In genomic region chr17:75238020-75238580, GRCh38 we compare ENCODE assay signal across 1 cellular context.
TF ChIP-seq lines count a peak whose summit lies in the region.

No MANE protein-coding gene starts in this region.

TF ChIP-seq in HepG2, 621 proteins besides CTCF, POLR2A, EP300 and RAD21 (continues in another document):
- 0 out of 2 replicates have a peak, but pooled peaks have one; percentile 46 for TF ChIP-seq ZC3H4 (CRISPR knock-in tag; IDR thresholded peaks at IDR 0.05; ENCODE audit: borderline replicate concordance)
- TF ChIP-seq STAT5B (CRISPR knock-in tag; IDR thresholded peaks at IDR 0.05): no peak
- no peak for TF ChIP-seq THAP9 (CRISPR knock-in tag; IDR thresholded peaks at IDR 0.05; ENCODE audit: borderline replicate concordance)
- no peak for TF ChIP-seq ZNF772 (CRISPR knock-in tag; IDR thresholded peaks at IDR 0.05)
- no peak for TF ChIP-seq BCL6 (CRISPR knock-in tag; IDR thresholded peaks at IDR 0.05)
- no peak for TF ChIP-seq ZNF333 (CRISPR knock-in tag; IDR thresholded peaks at IDR 0.05; ENCODE audit: borderline replicate concordance)
- TF ChIP-seq, protein P1, sequence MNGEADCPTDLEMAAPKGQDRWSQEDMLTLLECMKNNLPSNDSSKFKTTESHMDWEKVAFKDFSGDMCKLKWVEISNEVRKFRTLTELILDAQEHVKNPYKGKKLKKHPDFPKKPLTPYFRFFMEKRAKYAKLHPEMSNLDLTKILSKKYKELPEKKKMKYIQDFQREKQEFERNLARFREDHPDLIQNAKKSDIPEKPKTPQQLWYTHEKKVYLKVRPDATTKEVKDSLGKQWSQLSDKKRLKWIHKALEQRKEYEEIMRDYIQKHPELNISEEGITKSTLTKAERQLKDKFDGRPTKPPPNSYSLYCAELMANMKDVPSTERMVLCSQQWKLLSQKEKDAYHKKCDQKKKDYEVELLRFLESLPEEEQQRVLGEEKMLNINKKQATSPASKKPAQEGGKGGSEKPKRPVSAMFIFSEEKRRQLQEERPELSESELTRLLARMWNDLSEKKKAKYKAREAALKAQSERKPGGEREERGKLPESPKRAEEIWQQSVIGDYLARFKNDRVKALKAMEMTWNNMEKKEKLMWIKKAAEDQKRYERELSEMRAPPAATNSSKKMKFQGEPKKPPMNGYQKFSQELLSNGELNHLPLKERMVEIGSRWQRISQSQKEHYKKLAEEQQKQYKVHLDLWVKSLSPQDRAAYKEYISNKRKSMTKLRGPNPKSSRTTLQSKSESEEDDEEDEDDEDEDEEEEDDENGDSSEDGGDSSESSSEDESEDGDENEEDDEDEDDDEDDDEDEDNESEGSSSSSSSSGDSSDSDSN (CRISPR knock-in tag; IDR thresholded peaks at IDR 0.05): no peak
- no peak for TF ChIP-seq POLR2AphosphoS2 (IDR thresholded peaks at IDR 0.05; ENCODE audit: low read depth, low read length)
- no peak for TF ChIP-seq RBM22 (optimal IDR thresholded peaks at IDR 0.05; ENCODE audit: low read length)
- no peak for TF ChIP-seq ZFP41 (CRISPR knock-in tag; IDR thresholded peaks at IDR 0.05; ENCODE audit: borderline replicate concordance)
- TF ChIP-seq, protein P2, sequence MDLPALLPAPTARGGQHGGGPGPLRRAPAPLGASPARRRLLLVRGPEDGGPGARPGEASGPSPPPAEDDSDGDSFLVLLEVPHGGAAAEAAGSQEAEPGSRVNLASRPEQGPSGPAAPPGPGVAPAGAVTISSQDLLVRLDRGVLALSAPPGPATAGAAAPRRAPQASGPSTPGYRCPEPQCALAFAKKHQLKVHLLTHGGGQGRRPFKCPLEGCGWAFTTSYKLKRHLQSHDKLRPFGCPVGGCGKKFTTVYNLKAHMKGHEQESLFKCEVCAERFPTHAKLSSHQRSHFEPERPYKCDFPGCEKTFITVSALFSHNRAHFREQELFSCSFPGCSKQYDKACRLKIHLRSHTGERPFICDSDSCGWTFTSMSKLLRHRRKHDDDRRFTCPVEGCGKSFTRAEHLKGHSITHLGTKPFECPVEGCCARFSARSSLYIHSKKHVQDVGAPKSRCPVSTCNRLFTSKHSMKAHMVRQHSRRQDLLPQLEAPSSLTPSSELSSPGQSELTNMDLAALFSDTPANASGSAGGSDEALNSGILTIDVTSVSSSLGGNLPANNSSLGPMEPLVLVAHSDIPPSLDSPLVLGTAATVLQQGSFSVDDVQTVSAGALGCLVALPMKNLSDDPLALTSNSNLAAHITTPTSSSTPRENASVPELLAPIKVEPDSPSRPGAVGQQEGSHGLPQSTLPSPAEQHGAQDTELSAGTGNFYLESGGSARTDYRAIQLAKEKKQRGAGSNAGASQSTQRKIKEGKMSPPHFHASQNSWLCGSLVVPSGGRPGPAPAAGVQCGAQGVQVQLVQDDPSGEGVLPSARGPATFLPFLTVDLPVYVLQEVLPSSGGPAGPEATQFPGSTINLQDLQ (CRISPR knock-in tag; IDR thresholded peaks at IDR 0.05): no peak
- TF ChIP-seq MED13 (CRISPR knock-in tag; IDR thresholded peaks at IDR 0.05): no peak
- no peak for TF ChIP-seq HMGA1 (CRISPR knock-in tag; conservative IDR thresholded peaks at IDR 0.05)
- TF ChIP-seq TARDBP (CRISPR knock-in tag; IDR thresholded peaks at IDR 0.05): no peak
- no peak for TF ChIP-seq SCMH1 (CRISPR knock-in tag; IDR thresholded peaks at IDR 0.05; ENCODE audit: borderline replicate concordance)
- no peak for TF ChIP-seq GPN1 (CRISPR knock-in tag; IDR thresholded peaks at IDR 0.05; ENCODE audit: borderline replicate concordance)
- TF ChIP-seq SOX6 (IDR thresholded peaks at IDR 0.05): no peak
- TF ChIP-seq SOX6 (CRISPR knock-in tag; IDR thresholded peaks at IDR 0.05): 0 out of 2 replicates have a peak, but pooled peaks have one; percentile 1
- TF ChIP-seq GLMP (CRISPR knock-in tag; IDR thresholded peaks at IDR 0.05; ENCODE audit: borderline replicate concordance): no peak
- no peak for TF ChIP-seq ZNF205 (CRISPR knock-in tag; IDR thresholded peaks at IDR 0.05)
- no peak for TF ChIP-seq NONO (IDR thresholded peaks at IDR 0.05)
- 0 out of 2 replicates have a peak, but pooled peaks have one; percentile 60 for TF ChIP-seq NONO (CRISPR knock-in tag; conservative IDR thresholded peaks at IDR 0.05)
- TF ChIP-seq ZNF768 (CRISPR knock-in tag; IDR thresholded peaks at IDR 0.05): 0 out of 2 replicates have a peak, but pooled peaks have one; percentile 11
- TF ChIP-seq, protein P3, sequence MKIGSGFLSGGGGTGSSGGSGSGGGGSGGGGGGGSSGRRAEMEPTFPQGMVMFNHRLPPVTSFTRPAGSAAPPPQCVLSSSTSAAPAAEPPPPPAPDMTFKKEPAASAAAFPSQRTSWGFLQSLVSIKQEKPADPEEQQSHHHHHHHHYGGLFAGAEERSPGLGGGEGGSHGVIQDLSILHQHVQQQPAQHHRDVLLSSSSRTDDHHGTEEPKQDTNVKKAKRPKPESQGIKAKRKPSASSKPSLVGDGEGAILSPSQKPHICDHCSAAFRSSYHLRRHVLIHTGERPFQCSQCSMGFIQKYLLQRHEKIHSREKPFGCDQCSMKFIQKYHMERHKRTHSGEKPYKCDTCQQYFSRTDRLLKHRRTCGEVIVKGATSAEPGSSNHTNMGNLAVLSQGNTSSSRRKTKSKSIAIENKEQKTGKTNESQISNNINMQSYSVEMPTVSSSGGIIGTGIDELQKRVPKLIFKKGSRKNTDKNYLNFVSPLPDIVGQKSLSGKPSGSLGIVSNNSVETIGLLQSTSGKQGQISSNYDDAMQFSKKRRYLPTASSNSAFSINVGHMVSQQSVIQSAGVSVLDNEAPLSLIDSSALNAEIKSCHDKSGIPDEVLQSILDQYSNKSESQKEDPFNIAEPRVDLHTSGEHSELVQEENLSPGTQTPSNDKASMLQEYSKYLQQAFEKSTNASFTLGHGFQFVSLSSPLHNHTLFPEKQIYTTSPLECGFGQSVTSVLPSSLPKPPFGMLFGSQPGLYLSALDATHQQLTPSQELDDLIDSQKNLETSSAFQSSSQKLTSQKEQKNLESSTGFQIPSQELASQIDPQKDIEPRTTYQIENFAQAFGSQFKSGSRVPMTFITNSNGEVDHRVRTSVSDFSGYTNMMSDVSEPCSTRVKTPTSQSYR (CRISPR knock-in tag; IDR thresholded peaks at IDR 0.05; ENCODE audit: borderline replicate concordance): no peak
- TF ChIP-seq SMARCC2 (IDR thresholded peaks at IDR 0.05): no peak
- TF ChIP-seq, protein P4, sequence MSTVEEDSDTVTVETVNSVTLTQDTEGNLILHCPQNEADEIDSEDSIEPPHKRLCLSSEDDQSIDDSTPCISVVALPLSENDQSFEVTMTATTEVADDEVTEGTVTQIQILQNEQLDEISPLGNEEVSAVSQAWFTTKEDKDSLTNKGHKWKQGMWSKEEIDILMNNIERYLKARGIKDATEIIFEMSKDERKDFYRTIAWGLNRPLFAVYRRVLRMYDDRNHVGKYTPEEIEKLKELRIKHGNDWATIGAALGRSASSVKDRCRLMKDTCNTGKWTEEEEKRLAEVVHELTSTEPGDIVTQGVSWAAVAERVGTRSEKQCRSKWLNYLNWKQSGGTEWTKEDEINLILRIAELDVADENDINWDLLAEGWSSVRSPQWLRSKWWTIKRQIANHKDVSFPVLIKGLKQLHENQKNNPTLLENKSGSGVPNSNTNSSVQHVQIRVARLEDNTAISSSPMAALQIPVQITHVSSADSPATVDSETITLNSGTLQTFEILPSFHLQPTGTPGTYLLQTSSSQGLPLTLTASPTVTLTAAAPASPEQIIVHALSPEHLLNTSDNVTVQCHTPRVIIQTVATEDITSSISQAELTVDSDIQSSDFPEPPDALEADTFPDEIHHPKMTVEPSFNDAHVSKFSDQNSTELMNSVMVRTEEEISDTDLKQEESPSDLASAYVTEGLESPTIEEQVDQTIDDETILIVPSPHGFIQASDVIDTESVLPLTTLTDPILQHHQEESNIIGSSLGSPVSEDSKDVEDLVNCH (CRISPR knock-in tag; IDR thresholded peaks at IDR 0.05): no peak
- TF ChIP-seq, protein P5, sequence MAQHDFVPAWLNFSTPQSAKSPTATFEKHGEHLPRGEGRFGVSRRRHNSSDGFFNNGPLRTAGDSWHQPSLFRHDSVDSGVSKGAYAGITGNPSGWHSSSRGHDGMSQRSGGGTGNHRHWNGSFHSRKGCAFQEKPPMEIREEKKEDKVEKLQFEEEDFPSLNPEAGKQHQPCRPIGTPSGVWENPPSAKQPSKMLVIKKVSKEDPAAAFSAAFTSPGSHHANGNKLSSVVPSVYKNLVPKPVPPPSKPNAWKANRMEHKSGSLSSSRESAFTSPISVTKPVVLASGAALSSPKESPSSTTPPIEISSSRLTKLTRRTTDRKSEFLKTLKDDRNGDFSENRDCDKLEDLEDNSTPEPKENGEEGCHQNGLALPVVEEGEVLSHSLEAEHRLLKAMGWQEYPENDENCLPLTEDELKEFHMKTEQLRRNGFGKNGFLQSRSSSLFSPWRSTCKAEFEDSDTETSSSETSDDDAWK (CRISPR knock-in tag; IDR thresholded peaks at IDR 0.05): no peak
- TF ChIP-seq ZNF318 (CRISPR knock-in tag; IDR thresholded peaks at IDR 0.05): no peak
- TF ChIP-seq ZNF251 (CRISPR knock-in tag; IDR thresholded peaks at IDR 0.05): no peak
- TF ChIP-seq MXD3 (CRISPR knock-in tag; IDR thresholded peaks at IDR 0.05): no peak
- TF ChIP-seq THYN1 (CRISPR knock-in tag; IDR thresholded peaks at IDR 0.05; ENCODE audit: borderline replicate concordance, low read depth): no peak
- peak; percentile 55; the same call in 1 of the 2 replicates for TF ChIP-seq MTA1 (CRISPR knock-in tag; IDR thresholded peaks at IDR 0.05; ENCODE audit: borderline replicate concordance)
- no peak for TF ChIP-seq TMF1 (CRISPR knock-in tag; IDR thresholded peaks at IDR 0.05; ENCODE audit: low read depth)
